8 cellular contexts compared by ENCODE assay signal in genomic region chr19:13986348-13986904, GRCh38. TPM values are rescaled to one million over a fixed set of nuclear protein-coding genes. Genes with fewer than 3 reads are reported as not detected.
A peak's percentile ranks its signal among the peaks of the same experiment; 100 is the strongest.
DNase-seq lines count a peak whose midpoint lies in the region; ATAC-seq and TF ChIP-seq lines count a peak whose summit lies in the region.

No MANE protein-coding gene starts in this region.

- peaks cover 14% of the 10 kb centered on the region for H3K36me3 Mint-ChIP-seq in type B pancreatic cell

- H3K27ac Mint-ChIP-seq in type B pancreatic cell: no peak overlapping the region

- no peaks in the 10 kb centered on the region for H3K27me3 Mint-ChIP-seq in type B pancreatic cell

- no peak overlapping the region for H3K4me3 Mint-ChIP-seq in type B pancreatic cell

- ATAC-seq in GM18511 (IDR thresholded peaks at IDR 0.05; ENCODE audit: unreplicated experiment) (peak; percentile 87), HG02884 (IDR thresholded peaks at IDR 0.05; ENCODE audit: unreplicated experiment) (peak; percentile 69)

- peaks cover 18% of the 10 kb centered on the region for H3K4me1 Mint-ChIP-seq in type B pancreatic cell (ENCODE audit: unreplicated experiment)

- DNase-seq in NCI-H2171 (lab: John Stamatoyannopoulos, UW): peak; percentile 81
- DNase-seq in activated CD4-positive, alpha-beta T cell treated with anti-CD3 and anti-CD28 coated beads, Interleukin-2, amount 50 U/mL, for 1 hour: peak; percentile 99
- DNase-seq in effector CD4-positive, alpha-beta T cell: peak; percentile 99
- peak; percentile 77 for DNase-seq in medulla oblongata (ENCODE audit: extremely low spot score)
- peak; percentile 93 for DNase-seq in stimulated activated CD8-positive, alpha-beta memory T cell treated with anti-CD3 and anti-CD28 coated beads, Interleukin-15, amount 100 ng/mL, for 24 hours (ENCODE audit: low read depth)
- no peak for DNase-seq in type B pancreatic cell (ENCODE audit: extremely low spot score, unreplicated experiment)

- no peak for TF ChIP-seq CTCF in type B pancreatic cell (conservative IDR thresholded peaks at IDR 0.05)

- H3K9me3 Mint-ChIP-seq in type B pancreatic cell: no peaks in the 10 kb centered on the region

RNA-seq across cellular contexts. Expression of gene RFX1, which starts 19.7 kb away (rescaled TPM):
- 19.3 and 21.8 TPM in 2 replicates for total RNA-seq in type B pancreatic cell (ENCODE audit: low replicate concordance)

RNA-seq across cellular contexts. Expression of gene DCAF15, which starts 34.1 kb away (rescaled TPM):
- 35.8 and 50.1 TPM in 2 replicates for total RNA-seq in type B pancreatic cell (ENCODE audit: low replicate concordance)

RNA-seq across cellular contexts. Expression of gene RLN3, which starts 41.5 kb away (rescaled TPM):
- not detected in 2 replicates for total RNA-seq in type B pancreatic cell (ENCODE audit: low replicate concordance)

RNA-seq across cellular contexts. Expression of gene IL27RA, which starts 45.1 kb away (rescaled TPM):
- 0.95 and 2.8 TPM in 2 replicates for total RNA-seq in type B pancreatic cell (ENCODE audit: low replicate concordance)

RNA-seq across cellular contexts. Expression of gene PODNL1, which starts 48.2 kb away (rescaled TPM):
- 0.48 and 0.75 TPM in 2 replicates for total RNA-seq in type B pancreatic cell (ENCODE audit: low replicate concordance)
